1 cellular context compared by ENCODE assay signal in genomic region chr18:58221060-58221725, GRCh38.
TF ChIP-seq lines count a peak whose summit lies in the region.

No MANE protein-coding gene starts in this region.

TF ChIP-seq in HEK293, 187 proteins besides CTCF, POLR2A, EP300 and RAD21 (continued from another document and continues in another):
- TF ChIP-seq PRDM10 (tag by site-specific recombination; IDR thresholded peaks at IDR 0.05) (peak; percentile 88), YY2 (tag by site-specific recombination; IDR thresholded peaks at IDR 0.05) (no peak), FEZF1 (tag by site-specific recombination; IDR thresholded peaks at IDR 0.05) (peak; percentile 26; the same call in 1 of the 2 replicates), ZNF324 (tag by site-specific recombination; IDR thresholded peaks at IDR 0.05) (no peak), ZSCAN4 (tag by site-specific recombination; IDR thresholded peaks at IDR 0.05) (no peak), SALL2 (tag by site-specific recombination; IDR thresholded peaks at IDR 0.05; ENCODE audit: borderline replicate concordance) (no peak), ZNF585B (tag by site-specific recombination; IDR thresholded peaks at IDR 0.05) (no peak), ZBTB26 (tag by site-specific recombination; optimal IDR thresholded peaks at IDR 0.05) (no peak), SP2 (tag by site-specific recombination; IDR thresholded peaks at IDR 0.05) (0 out of 2 replicates have a peak, but pooled peaks have one; percentile 6), ATF2 (tag by site-specific recombination; IDR thresholded peaks at IDR 0.05; ENCODE audit: low read depth) (peak; percentile 89), ZNF398 (tag by site-specific recombination; IDR thresholded peaks at IDR 0.05) (no peak), PATZ1 (tag by site-specific recombination; IDR thresholded peaks at IDR 0.05) (peak; percentile 50; the same call in 1 of the 2 replicates), KLF10 (tag by site-specific recombination; IDR thresholded peaks at IDR 0.05) (peak; percentile 81), ZNF335 (tag by site-specific recombination; conservative IDR thresholded peaks at IDR 0.05) (peak; percentile 72), ZSCAN30 (tag by site-specific recombination; IDR thresholded peaks at IDR 0.05) (0 out of 2 replicates have a peak, but pooled peaks have one; percentile 8), KLF1 (tag by site-specific recombination; IDR thresholded peaks at IDR 0.05) (peak; percentile 93), ZNF660 (tag by site-specific recombination; IDR thresholded peaks at IDR 0.05) (peak; percentile 77), HIC1 (tag by site-specific recombination; IDR thresholded peaks at IDR 0.05) (no peak), ZNF600 (tag by site-specific recombination; IDR thresholded peaks at IDR 0.05) (peak; percentile 59), ZNF558 (tag by site-specific recombination; IDR thresholded peaks at IDR 0.05) (peak; percentile 75; the same call in 1 of the 2 replicates), ZNF155 (tag by site-specific recombination; IDR thresholded peaks at IDR 0.05) (no peak), ZNF513 (tag by site-specific recombination; IDR thresholded peaks at IDR 0.05) (0 out of 2 replicates have a peak, but pooled peaks have one; percentile 5), RBAK (tag by site-specific recombination; IDR thresholded peaks at IDR 0.05) (no peak), ZNF645 (tag by site-specific recombination; IDR thresholded peaks at IDR 0.05) (no peak), PRDM4 (tag by site-specific recombination; IDR thresholded peaks at IDR 0.05) (no peak), ZBTB48 (tag by site-specific recombination; IDR thresholded peaks at IDR 0.05) (no peak), OVOL3 (tag by site-specific recombination; IDR thresholded peaks at IDR 0.05) (no peak), TRIM28 (IDR thresholded peaks at IDR 0.05; ENCODE audit: borderline replicate concordance, low read length) (no peak)
